Comparison of ENCODE assay signal across 28 cellular contexts in the genomic region with DNA sequence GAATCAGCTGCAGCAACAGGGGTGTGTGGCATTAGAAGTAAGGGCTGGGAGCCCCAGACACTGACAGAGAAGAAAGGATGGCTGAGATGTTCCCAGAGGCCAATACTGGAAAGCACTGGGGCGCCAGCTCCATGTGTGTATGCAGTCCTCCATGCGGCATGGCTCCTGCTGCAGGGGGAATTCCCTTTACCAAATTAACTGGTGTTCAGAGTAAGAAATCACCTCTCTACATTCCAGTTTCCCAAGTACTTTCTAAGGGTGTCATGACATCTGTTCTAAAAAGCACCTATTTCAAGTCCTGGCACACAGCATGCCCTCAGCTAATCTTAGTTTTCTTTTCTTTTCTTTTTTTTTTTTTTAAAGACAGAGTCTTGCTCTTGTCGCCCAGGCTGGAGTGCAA.
DNase-seq lines count a peak whose midpoint lies in the region; ATAC-seq and TF ChIP-seq lines count a peak whose summit lies in the region.
"Had no signal": no experiment of that assay in that cellular context is flagged by ENCODE, and none has a peak within 500 bp of the region (broad histone marks: within the 10 kb centered on the region; RNA-seq: fewer than 3 reads in every experiment).

No MANE protein-coding gene starts in this region.

- TF ChIP-seq CTCF in CD14-positive monocyte (IDR thresholded peaks at IDR 0.05) (no peak), neural progenitor cell (IDR thresholded peaks at IDR 0.05) (no peak)

- H3K4me3 ChIP-seq in neural progenitor cell = no peak overlapping the region
- H3K4me3 ChIP-seq: coronary artery, GM23248, PC-9, right atrium auricular region, thoracic aorta had no signal

- H3K9me3 ChIP-seq in neural progenitor cell (ENCODE audit: low read depth) = no peaks in the 10 kb centered on the region
- H3K9me3 ChIP-seq: right atrium auricular region, thoracic aorta had no signal

- H3K4me1 Mint-ChIP-seq in CD14-positive monocyte (peaks cover 43% of the 10 kb centered on the region), neural progenitor cell (peaks cover 9% of the 10 kb centered on the region)
- H3K4me1 Mint-ChIP-seq in activated T-helper 17 cell treated with anti-CD3 and anti-CD28 coated beads, Interleukin-2, amount 50 U/mL, for 72 hours = no peaks in the 10 kb centered on the region
- H3K4me1 Mint-ChIP-seq: T-helper 17 cell had no signal

- no peak overlapping the region for H3K9ac ChIP-seq in neural progenitor cell
- H3K9ac ChIP-seq: GM23248 had no signal

- no peaks in the 10 kb centered on the region for H3F3A ChIP-seq in neural progenitor cell (ENCODE audit: low read depth)

- DNase-seq in CD14-positive monocyte (ENCODE audit: low spot score) (no peak), DMS 273 (lab: John Stamatoyannopoulos, UW; ENCODE audit: unreplicated experiment) (peak; percentile 52), neural progenitor cell (ENCODE audit: low spot score) (peak; percentile 12), NCI-H1417 (lab: John Stamatoyannopoulos, UW) (no peak), HCEC 1CT (no peak)
- DNase-seq: activated CD8-positive, alpha-beta memory T cell treated with anti-CD3 and anti-CD28 coated beads, Interleukin-2, amount 50 U/mL, for 48 hours; activated CD8-positive, alpha-beta T cell treated with anti-CD3 and anti-CD28 coated beads for 36 hours; C1 segment of cervical spinal cord; Calu3; caudate nucleus; DND-41; effector memory CD4-positive, alpha-beta T cell; GM23248; HFFc6; left colon; NCI-H1048; NCI-H1694; PC-9; small intestine; stimulated activated naive CD4-positive, alpha-beta T cell treated with Interleukin-2 at 50 U/mL for 16 hours; T-helper 17 cell had no signal

- peak overlapping the region in 4 of 7 donors; percentile 7 to 74 (median 38) for H3K27ac Mint-ChIP-seq in CD14-positive monocyte
- peak overlapping the region; percentile 58 for H3K27ac Mint-ChIP-seq in activated T-helper 17 cell treated with anti-CD3 and anti-CD28 coated beads, Interleukin-2, amount 50 U/mL, for 72 hours
- H3K27ac Mint-ChIP-seq in neural progenitor cell = no peak overlapping the region
- H3K27ac Mint-ChIP-seq: activated CD8-positive, alpha-beta T cell treated with anti-CD3 and anti-CD28 coated beads for 36 hours; HFFc6; memory B cell; T-helper 17 cell had no signal

- H3K4me2 ChIP-seq in neural progenitor cell = no peak overlapping the region
- H3K4me2 ChIP-seq: PC-9 had no signal

- H3K4me3 Mint-ChIP-seq in CD14-positive monocyte (no peak overlapping the region), neural progenitor cell (no peak overlapping the region)
- no peak overlapping the region for H3K4me3 Mint-ChIP-seq in activated T-helper 17 cell treated with anti-CD3 and anti-CD28 coated beads, Interleukin-2, amount 50 U/mL, for 72 hours
- H3K4me3 Mint-ChIP-seq: activated CD8-positive, alpha-beta T cell treated with anti-CD3 and anti-CD28 coated beads for 36 hours; HFFc6; memory B cell; T-helper 17 cell had no signal

- H3K27ac ChIP-seq in neural progenitor cell = no peak overlapping the region
- H3K27ac ChIP-seq: coronary artery, GM23248, PC-9, right atrium auricular region, thoracic aorta had no signal

- no peaks in the 10 kb centered on the region for H3K79me2 ChIP-seq in neural progenitor cell (ENCODE audit: low read depth)

- no peaks in the 10 kb centered on the region for H3K36me3 ChIP-seq in neural progenitor cell
- H3K36me3 ChIP-seq: right atrium auricular region, thoracic aorta had no signal

- peak; percentile 19 for ATAC-seq in activated T-helper 17 cell treated with anti-CD3 and anti-CD28 coated beads, Interleukin-2, amount 50 U/mL, for 72 hours (replicated peaks)
- ATAC-seq in HG02642 (IDR thresholded peaks at IDR 0.05; ENCODE audit: poor library complexity, unreplicated experiment) = no peak
- ATAC-seq: activated CD8-positive, alpha-beta T cell treated with anti-CD3 and anti-CD28 coated beads for 36 hours; left colon; SK-N-SH treated with all-trans-retinoic acid at 6 μM for 48 hours; T-helper 17 cell had no signal

- no peak overlapping the region for H2AFZ ChIP-seq in neural progenitor cell (replicated peaks)
- H2AFZ ChIP-seq: GM23248, PC-9 had no signal

- H3K4me1 ChIP-seq in neural progenitor cell = peaks cover 5% of the 10 kb centered on the region

- intact Hi-C loops in CD14-positive monocyte (cut with micrococcal nuclease) = loop anchor here in 1 of 2 donors (5.0 kb wide), 1 partner anchor 36 kb away; no protein-coding TSS in a partner anchor

- H3K27me3 ChIP-seq in neural progenitor cell = no peaks in the 10 kb centered on the region
- H3K27me3 ChIP-seq: right atrium auricular region had no signal

- H3K27me3 Mint-ChIP-seq in CD14-positive monocyte (ENCODE audit: low read depth in 3 of 3) = no peaks in the 10 kb centered on the region
- peaks cover 25% of the 10 kb centered on the region for H3K27me3 Mint-ChIP-seq in activated T-helper 17 cell treated with anti-CD3 and anti-CD28 coated beads, Interleukin-2, amount 50 U/mL, for 72 hours
- no peaks in the 10 kb centered on the region for H3K27me3 Mint-ChIP-seq in neural progenitor cell (ENCODE audit: insufficient read depth, low read depth)

- no peaks in the 10 kb centered on the region for H3K36me3 Mint-ChIP-seq in CD14-positive monocyte
- H3K36me3 Mint-ChIP-seq in activated T-helper 17 cell treated with anti-CD3 and anti-CD28 coated beads, Interleukin-2, amount 50 U/mL, for 72 hours (ENCODE audit: low read depth) = no peaks in the 10 kb centered on the region
- H3K36me3 Mint-ChIP-seq in neural progenitor cell = no peaks in the 10 kb centered on the region
- H3K36me3 Mint-ChIP-seq: memory B cell had no signal

- no peaks in the 10 kb centered on the region for H4K20me1 ChIP-seq in neural progenitor cell (ENCODE audit: low read depth)

- H3K9me3 Mint-ChIP-seq in CD14-positive monocyte = no peaks in the 10 kb centered on the region
- H3K9me3 Mint-ChIP-seq in activated T-helper 17 cell treated with anti-CD3 and anti-CD28 coated beads, Interleukin-2, amount 50 U/mL, for 72 hours = no peaks in the 10 kb centered on the region
- H3K9me3 Mint-ChIP-seq in neural progenitor cell = no peaks in the 10 kb centered on the region
- H3K9me3 Mint-ChIP-seq: activated CD8-positive, alpha-beta T cell treated with anti-CD3 and anti-CD28 coated beads for 36 hours; HFFc6; memory B cell had no signal

Comparison
In these comparisons a context has a peak if more than half of its experiments do, and no peak if none do; other contexts are left out.
1. DNase-seq: peak in DMS 273 (single experiment) and neural progenitor cell (single experiment); none in CD14-positive monocyte (single experiment), NCI-H1417 (0 of 3) and HCEC 1CT (single experiment).